9 cellular contexts compared by ENCODE assay signal in genomic region chr6:5078121-5078695, GRCh38. TPM values are rescaled to one million over a fixed set of nuclear protein-coding genes. Genes with fewer than 3 reads are reported as not detected.
A peak's percentile ranks its signal among the peaks of the same experiment; 100 is the strongest.
DNase-seq lines count a peak whose midpoint lies in the region; ATAC-seq, FAIRE-seq and TF ChIP-seq lines count a peak whose summit lies in the region.
"Had no signal": no experiment of that assay in that cellular context is flagged by ENCODE, and none has a peak within 500 bp of the region (broad histone marks: within the 10 kb centered on the region; RNA-seq: fewer than 3 reads in every experiment).

No MANE protein-coding gene starts in this region.

- no peak for DNase-seq in HepG2 (ENCODE audit: low spot score)
- no peak for DNase-seq in MG63
- DNase-seq in stimulated activated CD4-positive, alpha-beta T cell treated with anti-CD3 and anti-CD28 coated beads, Interleukin-2, amount 100 ng/mL, for 24 hours, result no peak
- DNase-seq in GOT3 (lab: John Stamatoyannopoulos, UW), result no peak
- DNase-seq: stimulated activated CD4-positive, alpha-beta T cell treated with anti-CD3 and anti-CD28 coated beads, Interleukin-4, amount 100 ng/mL, for 4 hours had no signal

- H3K27me3 ChIP-seq in SU-DHL-6 (ENCODE audit: low read length) (no peaks in the 10 kb centered on the region), HepG2 (ENCODE audit: control insufficient read depth in 1 of 2, insufficient read depth in 2 of 2, low read length in 2 of 2) (no peaks in the 10 kb centered on the region), MG63 (no peaks in the 10 kb centered on the region)

- no peak overlapping the region for H3K4me2 ChIP-seq in SU-DHL-6 (ENCODE audit: low read depth, low read length, poor library complexity, severe bottlenecking)
- H3K4me2 ChIP-seq in HepG2 (ENCODE audit: low read depth, low read length), result no peak overlapping the region

- no peaks in the 10 kb centered on the region for H4K20me1 ChIP-seq in SU-DHL-6 (ENCODE audit: low read depth, low read length)
- H4K20me1 ChIP-seq in HepG2 (ENCODE audit: insufficient read depth, low read length), result no peaks in the 10 kb centered on the region

- POLR2A ChIA-PET in HepG2 (lab: Yijun Ruan, JAX), result no interaction called here

- H3K27ac ChIP-seq in SU-DHL-6 (ENCODE audit: low read depth, low read length), result no peak overlapping the region
- no peak overlapping the region for H3K27ac ChIP-seq in HepG2 (ENCODE audit: extremely low read length, insufficient read depth, low read length)

- H3K79me2 ChIP-seq in SU-DHL-6 (ENCODE audit: insufficient read depth, low read length) (no peaks in the 10 kb centered on the region), HepG2 (ENCODE audit: insufficient read depth, low read length) (peaks cover 5% of the 10 kb centered on the region)

- H3K36me3 ChIP-seq in SU-DHL-6 (ENCODE audit: low read length) (no peaks in the 10 kb centered on the region), HepG2 (replicated peaks in 1 of 2; ENCODE audit: control insufficient read depth in 1 of 2, insufficient read depth in 2 of 2, low read length in 2 of 2) (no peaks in the 10 kb centered on the region; a peak in 1 of 5 replicates), MG63 (no peaks in the 10 kb centered on the region)

- FAIRE-seq in HepG2 (lab: Jason Lieb, UNC), result no peak

- intact Hi-C loops in HepG2 (cut with micrococcal nuclease; ENCODE audit: unreplicated experiment), result no loop called here

- TF ChIP-seq EP300 in HepG2 (IDR thresholded peaks at IDR 0.05; ENCODE audit: low read depth in 2 of 2, low read length in 2 of 2) (no peak), HepG2 (CRISPR knock-in tag; IDR thresholded peaks at IDR 0.05; ENCODE audit: borderline replicate concordance) (no peak)

- in situ Hi-C loops in HepG2 (cut with HindIII; ENCODE audit: extremely low pct_ligation_motif_present, low pct_unique_long_range_greater_than_20kb), result no loop called here

- TF ChIP-seq POLR2A in HepG2 (IDR thresholded peaks at IDR 0.05; ENCODE audit: insufficient read depth in 1 of 2, low read depth in 2 of 2, low read length in 2 of 2), result no peak

- CTCF ChIA-PET in HepG2 (lab: Yijun Ruan, JAX; ENCODE audit: low intra/inter-chr PET ratio, low total read pairs), result no interaction called here

- no peaks in the 10 kb centered on the region for H3K9me2 ChIP-seq in SU-DHL-6 (replicated peaks; ENCODE audit: insufficient read depth, low read length)

- H3F3A ChIP-seq in SU-DHL-6 (ENCODE audit: insufficient read depth), result no peaks in the 10 kb centered on the region

- TF ChIP-seq CTCF in SU-DHL-6 (IDR thresholded peaks at IDR 0.05; ENCODE audit: insufficient read depth, low read length, poor library complexity, severe bottlenecking), result peak; percentile 20
- TF ChIP-seq CTCF in HepG2 (CRISPR knock-in tag; IDR thresholded peaks at IDR 0.05), result peak; percentile 29

- TF ChIP-seq RAD21 in HepG2 (CRISPR knock-in tag; IDR thresholded peaks at IDR 0.05), result no peak

- H3K9ac ChIP-seq in SU-DHL-6 (ENCODE audit: low read length) (no peak overlapping the region), HepG2 (ENCODE audit: insufficient read depth, low read depth, low read length) (no peak overlapping the region)

- 78% methylated on average over 5 of the region's 5 CpGs for WGBS in HepG2 (ENCODE audit: low lambda C conversion rate)

- H2AFZ ChIP-seq in SU-DHL-6 (ENCODE audit: low read depth, low read length, severe bottlenecking), result no peak overlapping the region
- no peak overlapping the region for H2AFZ ChIP-seq in HepG2 (ENCODE audit: low read length)

- peaks cover 71% of the 10 kb centered on the region for H3K4me1 ChIP-seq in HepG2 (ENCODE audit: insufficient read depth, low read length)

- no peaks in the 10 kb centered on the region for H3K9me3 ChIP-seq in SU-DHL-6 (ENCODE audit: insufficient read depth, low read length)
- no peaks in the 10 kb centered on the region for H3K9me3 ChIP-seq in HepG2 (ENCODE audit: low read length)
- no peaks in the 10 kb centered on the region for H3K9me3 ChIP-seq in MG63

- ATAC-seq in GM18867 (IDR thresholded peaks at IDR 0.05; ENCODE audit: unreplicated experiment) (peak; percentile 82), HG03354 (IDR thresholded peaks at IDR 0.05; ENCODE audit: poor library complexity, severe bottlenecking, unreplicated experiment) (peak; percentile 74), HepG2 (no peak), HG03139 (IDR thresholded peaks at IDR 0.05; ENCODE audit: unreplicated experiment) (no peak)

- H3K4me3 ChIP-seq in SU-DHL-6 (ENCODE audit: insufficient read depth, low read length, poor library complexity, severe bottlenecking) (no peak overlapping the region), HepG2 (replicated peaks in 1 of 3; ENCODE audit: insufficient read depth in 1 of 3, low read depth in 2 of 3, low read length in 3 of 3) (no peak overlapping the region), MG63 (no peak overlapping the region)

- no TSS peak for BruUV-seq in HepG2 (replicated peaks; lab: Mats Ljungman, UMichigan)

TF ChIP-seq in HepG2, 621 proteins besides CTCF, POLR2A, EP300 and RAD21:
- TF ChIP-seq ARNTL (CRISPR knock-in tag; IDR thresholded peaks at IDR 0.05), result no peak
- no peak for TF ChIP-seq ZBTB21 (CRISPR knock-in tag; IDR thresholded peaks at IDR 0.05)
- TF ChIP-seq ZNF615 (CRISPR knock-in tag; IDR thresholded peaks at IDR 0.05; ENCODE audit: borderline replicate concordance), result no peak
- no peak for TF ChIP-seq ZEB1 (IDR thresholded peaks at IDR 0.05; ENCODE audit: insufficient replicate concordance, low read depth)
- no peak for TF ChIP-seq ZBTB37 (CRISPR knock-in tag; IDR thresholded peaks at IDR 0.05)
- TF ChIP-seq SRF (IDR thresholded peaks at IDR 0.05; ENCODE audit: low read depth, low read length), result no peak
- TF ChIP-seq HOMEZ (CRISPR knock-in tag; IDR thresholded peaks at IDR 0.05; ENCODE audit: low read depth), result peak; percentile 81; the same call in 1 of the 2 replicates

RNA-seq across cellular contexts. Expression of gene PPP1R3G, which starts 6.9 kb away (rescaled TPM):
- total RNA-seq in HepG2 (2016; rRNA removed; fragmentation: Illumina TruSeq; extraction: Trizol), result 0.56 and 1.2 TPM in 2 replicates
- 0.18 and 0.20 TPM in 2 replicates for total RNA-seq in HepG2 (2016; cell fraction: cytosol; rRNA removed; fragmentation: Illumina TruSeq; extraction: Trizol; ENCODE audit: low read depth)
- total RNA-seq in HepG2 (2016; cell fraction: insoluble cytoplasmic fraction; rRNA removed; fragmentation: Illumina TruSeq; extraction: Trizol), result 0.61 and 1.0 TPM in 2 replicates
- 0.52 and 0.74 TPM in 2 replicates for total RNA-seq in HepG2 (2016; cell fraction: membrane; rRNA removed; fragmentation: Illumina TruSeq; extraction: Trizol)
- 0.88 and 1.0 TPM in 2 replicates for total RNA-seq in HepG2 (2016; cell fraction: nucleus; rRNA removed; fragmentation: Illumina TruSeq; extraction: Trizol)
- polyA plus RNA-seq in HepG2 (2011; rRNA removed), result 1.3 and 1.8 TPM in 2 replicates
- polyA plus RNA-seq in HepG2 (2011; cell fraction: cytosol; rRNA removed), result 1.5 and 1.9 TPM in 2 replicates
- 3.4 and 3.6 TPM in 2 replicates for polyA plus RNA-seq in HepG2 (2011; cell fraction: nucleus; rRNA removed)
- polyA plus RNA-seq in HepG2 (2012), result 2.0 and 2.2 TPM in 2 replicates
- polyA plus RNA-seq in HepG2 (2016; cell fraction: cytosol; fragmentation: Illumina TruSeq; extraction: Trizol; ENCODE audit: low read depth), result 0.11 TPM in 2 replicates
- 0.44 and 0.60 TPM in 2 replicates for polyA plus RNA-seq in HepG2 (2016; cell fraction: insoluble cytoplasmic fraction; fragmentation: Illumina TruSeq; extraction: Trizol; ENCODE audit: low read depth)
- 0.29 and 0.52 TPM in 2 replicates for polyA plus RNA-seq in HepG2 (2016; cell fraction: membrane; fragmentation: Illumina TruSeq; extraction: Trizol; ENCODE audit: low read depth)
- 0.61 and 0.77 TPM in 2 replicates for polyA plus RNA-seq in HepG2 (2016; cell fraction: nucleus; fragmentation: Illumina TruSeq; extraction: Trizol; ENCODE audit: insufficient read depth, low read depth)
- 0.14 and 3.0 TPM in 2 replicates for polyA minus RNA-seq in HepG2 (2011; rRNA and poly(A)+ RNA removed; ENCODE audit: low replicate concordance)
- polyA minus RNA-seq in HepG2 (2011; cell fraction: cytosol; rRNA and poly(A)+ RNA removed), result 2.1 and 2.3 TPM in 2 replicates
- 4.5 and 4.8 TPM in 2 replicates for polyA minus RNA-seq in HepG2 (2011; cell fraction: nucleus; rRNA and poly(A)+ RNA removed)
- 0.16 TPM in 1 of 2 replicates, not detected in the other for total RNA-seq in MG63 (2014; rRNA removed; shearing (Covaris generic); ENCODE audit: low replicate concordance)

Comparison
In these comparisons a context has a peak if more than half of its experiments do, and no peak if none do; other contexts are left out.
1. ATAC-seq: peak in GM18867 (single experiment) and HG03354 (single experiment); none in HepG2 (single experiment) and HG03139 (single experiment).